Comparison of ENCODE assay signal across 8 cellular contexts in the genomic region with DNA sequence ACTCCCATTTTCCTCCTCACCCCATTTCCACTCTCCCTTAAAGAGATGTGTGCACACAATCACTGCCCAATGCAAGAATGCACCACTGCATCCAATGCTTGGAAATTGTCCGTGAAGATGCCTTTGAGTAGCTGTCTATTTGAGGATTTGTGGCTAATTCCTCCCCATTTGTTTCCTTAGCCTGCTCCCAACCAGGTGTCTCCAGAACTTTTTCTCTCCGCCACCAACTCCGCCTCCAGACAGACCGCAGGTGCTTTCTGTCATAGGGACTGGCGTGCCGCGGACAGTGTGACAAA. TPM values are rescaled to one million over a fixed set of nuclear protein-coding genes. Genes with fewer than 3 reads are reported as not detected.
DNase-seq lines count a peak whose midpoint lies in the region; ATAC-seq, FAIRE-seq and TF ChIP-seq lines count a peak whose summit lies in the region.

No MANE protein-coding gene starts in this region.

- H3K27me3 ChIP-seq in K562 (ENCODE audit: control insufficient read depth in 2 of 2, insufficient read depth in 2 of 2, low read length in 2 of 2) = no peaks in the 10 kb centered on the region

- TF ChIP-seq EP300 in K562 (IDR thresholded peaks at IDR 0.05; ENCODE audit: low read length) = no peak

- no peaks in the 10 kb centered on the region for H3K9me3 ChIP-seq in K562 (replicated peaks; ENCODE audit: control insufficient read depth, insufficient read depth, low read depth, low read length)

- peaks cover 13 to 15% of the 10 kb centered on the region in 2 experiments; a peak in 4 of 5 replicates for H3K4me1 ChIP-seq in K562 (replicated peaks in 1 of 2; ENCODE audit: control insufficient read depth in 2 of 2, insufficient read depth in 2 of 2, low read length in 2 of 2)

- H3K4me2 ChIP-seq in K562 (ENCODE audit: insufficient read depth, low read length) = peak overlapping the region; percentile 86

- CTCF ChIA-PET in K562 (lab: Yijun Ruan, JAX; ENCODE audit: low intra/inter-chr PET ratio) = no interaction called here

- no peak for TF ChIP-seq POLR2A in K562 (conservative IDR thresholded peaks at IDR 0.05)

- H3K4me3 ChIP-seq in K562 = peak overlapping the region; percentile 83

- in situ Hi-C loops in K562 (cut with MboI) = no loop called here

- POLR2A ChIA-PET in K562 (lab: Yijun Ruan, JAX) = interaction anchor here (0.7 to 1.4 kb wide), 4 partner anchors 48 to 556 kb away, joined by 3 to 4 read pairs (median 3); no protein-coding TSS in a partner anchor

- H3K4me1 Mint-ChIP-seq in mesothelial cell of epicardium = peaks cover 44% of the 10 kb centered on the region

- no peak for TF ChIP-seq CTCF in K562 (IDR thresholded peaks at IDR 0.05 in 2 of 3, conservative IDR thresholded peaks at IDR 0.05 in 1 of 3; ENCODE audit: insufficient read depth in 2 of 3, low read depth in 1 of 3, low read length in 3 of 3)
- no peak for TF ChIP-seq CTCF in mesothelial cell of epicardium (IDR thresholded peaks at IDR 0.05; ENCODE audit: unreplicated experiment)

- no peak for FAIRE-seq in K562 (lab: Jason Lieb, UNC)

- H3K9ac ChIP-seq in K562 (ENCODE audit: insufficient read depth in 1 of 2, low read depth in 2 of 2, low read length in 2 of 2) = peak overlapping the region; percentile 88 to 95

- H3K36me3 Mint-ChIP-seq in mesothelial cell of epicardium = no peaks in the 10 kb centered on the region

- H4K20me1 ChIP-seq in K562 (replicated peaks; ENCODE audit: control insufficient read depth, insufficient read depth, low read length) = no peaks in the 10 kb centered on the region

- H3K9me3 Mint-ChIP-seq in mesothelial cell of epicardium = peaks cover 3% of the 10 kb centered on the region

- peak overlapping the region; percentile 81 for H2AFZ ChIP-seq in K562 (ENCODE audit: low read depth, low read length)

- no peaks in the 10 kb centered on the region for H3K9me1 ChIP-seq in K562 (ENCODE audit: control insufficient read depth, insufficient read depth, low read length)

- H3K79me2 ChIP-seq in K562 (ENCODE audit: control insufficient read depth, insufficient read depth, low read length) = peaks cover 47% of the 10 kb centered on the region

- TSS peak; percentile 76 for BruUV-seq in K562 (replicated peaks; lab: Mats Ljungman, UMichigan)

- no peak for TF ChIP-seq RAD21 in K562 (CRISPR knock-in tag; conservative IDR thresholded peaks at IDR 0.05 in 1 of 2, IDR thresholded peaks at IDR 0.05 in 1 of 2)

- DNase-seq in DMS79 (lab: John Stamatoyannopoulos, UW) (peak; percentile 39), DMS79 treated with DMSO at 0.1 percent for 48 hours (lab: John Stamatoyannopoulos, UW) (no peak), K562 (ENCODE audit: extremely low read depth in 1 of 4, low spot score in 3 of 4) (no peak), mesothelial cell of epicardium (ENCODE audit: low spot score in 2 of 2, unreplicated experiment in 2 of 2) (no peak), NCI-H187 (lab: John Stamatoyannopoulos, UW) (no peak), NCI-H2107 treated with DMSO at 0.1 percent for 48 hours (lab: John Stamatoyannopoulos, UW; ENCODE audit: unreplicated experiment) (no peak)
- DNase-seq in stimulated activated CD4-positive, alpha-beta T cell treated with anti-CD3 and anti-CD28 coated beads, Interleukin-1b, Interleukin-23, amount 100 ng/mL, for 48 hours = no peak

- WGBS in K562 (ENCODE audit: insufficient coverage, low coverage, missing lambda C conversion rate) = 0% methylated on average over 7 of the region's 7 CpGs

- peak overlapping the region; percentile 93 for H3K4me3 Mint-ChIP-seq in mesothelial cell of epicardium

- intact Hi-C loops in K562 (cut with micrococcal nuclease) = loop anchor here (1.0 kb wide), 1 partner anchor 48 kb away; no protein-coding TSS in a partner anchor

- H3K27ac ChIP-seq in K562 (ENCODE audit: extremely low read depth, low read depth, low read length) = peak overlapping the region; percentile 93

- H3K27ac Mint-ChIP-seq in mesothelial cell of epicardium = peak overlapping the region; percentile 99

- H3K36me3 ChIP-seq in K562 (ENCODE audit: control insufficient read depth, insufficient read depth, low read length) = peaks cover 3% of the 10 kb centered on the region; the same call in 1 of the 3 replicates

- ATAC-seq in HG03342 (IDR thresholded peaks at IDR 0.05; ENCODE audit: unreplicated experiment) (peak; percentile 3), K562 (peak; percentile 3)

- H3K27me3 Mint-ChIP-seq in mesothelial cell of epicardium (ENCODE audit: low read depth) = no peaks in the 10 kb centered on the region

TF ChIP-seq in K562, 482 proteins besides CTCF, POLR2A, EP300 and RAD21:
- TF ChIP-seq XRCC5 (IDR thresholded peaks at IDR 0.05; ENCODE audit: low read depth, low read length) (0 out of 2 replicates have a peak, but pooled peaks have one; percentile 14), PHTF2 (CRISPR knock-in tag; IDR thresholded peaks at IDR 0.05) (no peak)

RNA-seq across cellular contexts. Expression of gene TM9SF2, which starts 0.5 kb away (rescaled TPM):
- 44.3 and 93.1 TPM in 2 replicates for total RNA-seq in K562 (2011; cell fraction: chromatin; rRNA removed; ENCODE audit: low replicate concordance)
- 55.4 and 57.6 TPM in 2 replicates for total RNA-seq in K562 (2011; cell fraction: nucleolus; rRNA removed)
- total RNA-seq in K562 (2011; cell fraction: nucleoplasm; rRNA removed) = 78.2 and 80.8 TPM in 2 replicates
- total RNA-seq in K562 (2014; rRNA removed) (44.0 and 48.2 TPM in 2 replicates), K562 (2014; rRNA removed; fragmentation: Illumina TruSeq; extraction: Trizol) (83.2 and 93.2 TPM in 2 replicates), K562 (2015; rRNA removed; fragmentation: Illumina TruSeq; extraction: Trizol) (78.7 and 79.0 TPM in 2 replicates), K562 (2021) (55.1 and 56.4 TPM in 2 replicates), mesothelial cell of epicardium (105 to 107 TPM (median 106 TPM) in 3 replicates)
- polyA plus RNA-seq in K562 (2011; rRNA removed) (57.0 and 67.4 TPM in 2 replicates), K562 (2014; fragmentation: Illumina TruSeq; extraction: Trizol) (56.4 and 61.3 TPM in 2 replicates), K562 (2014; fragmentation: Nextera tagmentation; extraction: Ambion mirVana) (10 to 100 TPM; 23.3 to 32.2 TPM), K562 (2014; rRNA removed) (39.0 and 45.0 TPM in 2 replicates)
- 20.7 and 47.6 TPM in 2 replicates for polyA plus RNA-seq in K562 (2011; cell fraction: cytosol; rRNA removed)
- polyA plus RNA-seq in K562 (2011; cell fraction: nucleus; rRNA removed) = 15.2 and 27.8 TPM in 2 replicates
- polyA plus RNA-seq in K562 (2012) = 52.3 and 58.9 TPM in 2 replicates
- 95.9 and 107 TPM in 2 replicates for polyA minus RNA-seq in K562 (2011; rRNA and poly(A)+ RNA removed)
- 62.3 and 83.0 TPM in 2 replicates for polyA minus RNA-seq in K562 (2011; cell fraction: cytosol; rRNA and poly(A)+ RNA removed)
- polyA minus RNA-seq in K562 (2011; cell fraction: nucleus; rRNA and poly(A)+ RNA removed) = 12.4 and 26.8 TPM in 2 replicates
